ENCODE assay signal across 24 cellular contexts in the genomic region with DNA sequence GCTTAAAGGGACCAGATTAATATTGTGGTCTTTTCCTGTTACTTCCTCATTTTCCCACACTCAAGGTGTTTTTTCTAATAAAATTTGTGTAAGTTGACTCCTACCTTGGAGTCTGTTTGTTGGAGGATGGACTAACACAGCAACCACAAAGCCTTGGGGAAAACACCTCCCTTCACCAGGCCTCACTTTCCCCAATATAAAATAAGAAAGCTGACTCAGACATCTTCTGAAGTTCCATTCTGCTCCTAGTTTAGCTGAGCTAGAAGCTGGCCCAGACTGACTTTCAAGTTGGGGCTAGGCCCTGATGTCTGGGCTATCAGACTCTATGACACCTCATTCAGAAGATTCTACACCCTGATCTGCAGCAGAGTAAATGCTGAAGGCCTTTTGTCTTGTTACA.
DNase-seq lines count a peak whose midpoint lies in the region; ATAC-seq and TF ChIP-seq lines count a peak whose summit lies in the region.
"Had no signal": no experiment of that assay in that cellular context is flagged by ENCODE, and none has a peak within 500 bp of the region (broad histone marks: within the 10 kb centered on the region; RNA-seq: fewer than 3 reads in every experiment).

No MANE protein-coding gene starts in this region.

- H3K27me3 Mint-ChIP-seq in T-helper 17 cell (no peaks in the 10 kb centered on the region), nephron progenitor cell (ENCODE audit: low read depth, poor library complexity) (peaks cover 9% of the 10 kb centered on the region)

- DNase-seq in NB4 (ENCODE audit: low read depth): peak; percentile 59
- DNase-seq in T-helper 17 cell: no peak
- no peak for DNase-seq in NCI-H187 treated with DMSO at 0.1 percent for 48 hours (lab: John Stamatoyannopoulos, UW)
- no peak for DNase-seq in nephron progenitor cell
- DNase-seq: BE2C; CD4-positive, CD25-positive, alpha-beta regulatory T cell; COR-L47; DMS79; GM23248; H9; HFFc6; NCI-H1105; NCI-H2081; NCI-H2171; NCI-H524 treated with DMSO at 0.1 percent for 48 hours; NCI-H82; OCI-M1; T-helper 1 cell; T-helper 9 cell had no signal

- H3K36me3 Mint-ChIP-seq in T-helper 17 cell (ENCODE audit: low read depth) (no peaks in the 10 kb centered on the region), nephron progenitor cell (ENCODE audit: low read depth) (no peaks in the 10 kb centered on the region)

- H4K20me1 ChIP-seq in BLaER1: no peaks in the 10 kb centered on the region

- peaks cover 39% of the 10 kb centered on the region for H3K9me3 ChIP-seq in BLaER1
- H3K9me3 ChIP-seq in T-helper 17 cell (ENCODE audit: control insufficient read depth, low read length, poor library complexity, severe bottlenecking): no peaks in the 10 kb centered on the region
- H3K9me3 ChIP-seq: BE2C had no signal

- H3K9ac ChIP-seq in BLaER1: no peak overlapping the region
- H3K9ac ChIP-seq: GM23248 had no signal

- no peak overlapping the region for H3K27ac ChIP-seq in BLaER1
- H3K27ac ChIP-seq: A549, GM23248, SJSA1 had no signal

- H3K9me3 Mint-ChIP-seq in nephron progenitor cell: peaks cover 37% of the 10 kb centered on the region

- H3K27ac Mint-ChIP-seq in T-helper 17 cell (no peak overlapping the region), nephron progenitor cell (no peak overlapping the region)
- H3K27ac Mint-ChIP-seq: CD4-positive, CD25-positive, alpha-beta regulatory T cell; H9; HFFc6 had no signal

- no peaks in the 10 kb centered on the region for H3K27me3 ChIP-seq in BLaER1
- H3K27me3 ChIP-seq: SJSA1 had no signal

- no peak for TF ChIP-seq POLR2A in NB4 (IDR thresholded peaks at IDR 0.05; ENCODE audit: extremely low read depth, insufficient read length)

- H3K4me1 ChIP-seq in BLaER1: no peaks in the 10 kb centered on the region
- H3K4me1 ChIP-seq: A549, BE2C had no signal

- H3K36me3 ChIP-seq in BLaER1: 0 out of 2 replicates have a peak, but pooled peaks cover 7% of the 10 kb centered on the region
- H3K36me3 ChIP-seq: BE2C, SJSA1 had no signal

- TF ChIP-seq CTCF in NB4 (IDR thresholded peaks at IDR 0.05; ENCODE audit: low read depth, low read length) (no peak), nephron progenitor cell (IDR thresholded peaks at IDR 0.05) (no peak)

- peak overlapping the region; percentile 3; the same call in 1 of the 2 replicates for H3K4me2 ChIP-seq in BLaER1
- H3K4me2 ChIP-seq: A549 had no signal

- no peak overlapping the region for H3K4me3 ChIP-seq in BLaER1
- no peak overlapping the region for H3K4me3 ChIP-seq in NB4 (ENCODE audit: low read depth, low read length)
- H3K4me3 ChIP-seq: A549, GM23248, SJSA1 had no signal

- H3K4me1 Mint-ChIP-seq in T-helper 17 cell (peaks cover 2% of the 10 kb centered on the region), nephron progenitor cell (no peaks in the 10 kb centered on the region)

- ATAC-seq in GM18870 (IDR thresholded peaks at IDR 0.05; ENCODE audit: unreplicated experiment): peak; percentile 38
- peak; percentile 54 for ATAC-seq in HG03432 (IDR thresholded peaks at IDR 0.05; ENCODE audit: unreplicated experiment)
- no peak for ATAC-seq in T-helper 17 cell
- ATAC-seq: A549 had no signal

- H3K4me3 Mint-ChIP-seq in T-helper 17 cell (no peak overlapping the region), nephron progenitor cell (no peak overlapping the region)
- H3K4me3 Mint-ChIP-seq: CD4-positive, CD25-positive, alpha-beta regulatory T cell; H9; HFFc6 had no signal
